In genomic region chr12:48184549-48184922, GRCh38 we compare ENCODE assay signal across 1 cellular context.
TF ChIP-seq lines count a peak whose summit lies in the region.

No MANE protein-coding gene starts in this region.

TF ChIP-seq in endothelial cell of umbilical vein, 7 proteins besides CTCF, POLR2A, EP300 and RAD21:
- TF ChIP-seq EZH2 (IDR thresholded peaks at IDR 0.05; ENCODE audit: borderline replicate concordance, low read depth, low read length, severe bottlenecking): peak; percentile 64
- TF ChIP-seq MAX (IDR thresholded peaks at IDR 0.05; ENCODE audit: insufficient read depth, insufficient read length): no peak
- TF ChIP-seq GATA2 (IDR thresholded peaks at IDR 0.05; ENCODE audit: insufficient read depth, insufficient read length, low read depth, low read length): no peak
- TF ChIP-seq MYC (IDR thresholded peaks at IDR 0.05; ENCODE audit: low read depth, low read length): no peak
- TF ChIP-seq FOS (IDR thresholded peaks at IDR 0.05; ENCODE audit: borderline replicate concordance, insufficient read depth, low read length): no peak
- no peak for TF ChIP-seq POLR2AphosphoS5 (IDR thresholded peaks at IDR 0.05; ENCODE audit: insufficient read depth, low read depth, low read length)
- TF ChIP-seq JUN (IDR thresholded peaks at IDR 0.05; ENCODE audit: borderline replicate concordance, insufficient read depth, insufficient read length, low read depth): no peak
TF ChIP-seq in endothelial cell of umbilical vein: peak in this region for 1.
